Comparison of ENCODE assay signal across 22 cellular contexts in the genomic region with DNA sequence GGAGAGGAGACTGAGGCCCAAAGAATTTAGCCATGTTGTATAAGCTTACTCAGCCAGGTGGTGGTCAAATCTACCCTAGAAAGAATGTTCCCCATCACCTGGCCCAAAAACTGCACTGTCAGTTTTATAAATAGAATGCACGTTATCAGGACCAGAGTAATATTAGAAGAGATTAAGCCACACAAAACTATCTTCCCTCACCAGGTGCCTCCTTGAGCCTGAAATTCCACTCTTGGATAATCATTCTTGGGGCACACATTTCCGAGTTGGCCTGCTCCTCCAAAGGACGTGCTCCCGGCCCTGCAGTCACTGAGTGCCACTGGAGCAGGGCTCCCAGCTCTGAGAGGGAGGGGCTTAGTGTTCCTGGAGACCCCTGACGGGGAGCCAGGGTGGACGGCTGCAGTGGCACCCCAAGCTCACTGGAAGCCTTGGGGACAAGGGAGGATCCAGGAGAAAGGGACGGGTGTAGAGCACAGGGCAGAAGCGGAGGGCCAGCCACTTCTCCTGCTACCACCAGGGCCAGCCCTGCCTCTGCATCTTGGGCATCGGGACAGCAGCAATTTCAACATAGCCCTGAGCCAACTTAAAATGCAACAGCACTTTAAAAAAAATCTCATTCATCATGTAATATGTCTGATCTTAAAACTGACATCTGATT.
DNase-seq lines count a peak whose midpoint lies in the region; ATAC-seq and TF ChIP-seq lines count a peak whose summit lies in the region.
"Had no signal": no experiment of that assay in that cellular context is flagged by ENCODE, and none has a peak within 500 bp of the region (broad histone marks: within the 10 kb centered on the region; RNA-seq: fewer than 3 reads in every experiment).

No MANE protein-coding gene starts in this region.

- no peaks in the 10 kb centered on the region for H3K9me3 Mint-ChIP-seq in activated CD4-positive, alpha-beta T cell treated with anti-CD3 and anti-CD28 coated beads, Interleukin-2, amount 10 ng/mL, durations not matched to agents 24 days and 14 days
- peaks cover 0 to 5% (median 0%) of the 10 kb centered on the region in 5 experiments for H3K9me3 Mint-ChIP-seq in brain
- H3K9me3 Mint-ChIP-seq in neural progenitor cell: no peaks in the 10 kb centered on the region
- H3K9me3 Mint-ChIP-seq in mesothelial cell of epicardium: no peaks in the 10 kb centered on the region
- H3K9me3 Mint-ChIP-seq in CD4-positive, alpha-beta T cell: no peaks in the 10 kb centered on the region
- H3K9me3 Mint-ChIP-seq: H9 had no signal

- no peaks in the 10 kb centered on the region for H3K36me3 Mint-ChIP-seq in activated CD4-positive, alpha-beta T cell treated with anti-CD3 and anti-CD28 coated beads, Interleukin-2, amount 10 ng/mL, durations not matched to agents 24 days and 14 days (ENCODE audit: low read depth)
- no peaks in the 10 kb centered on the region for H3K36me3 Mint-ChIP-seq in brain
- H3K36me3 Mint-ChIP-seq in neural progenitor cell: no peaks in the 10 kb centered on the region
- no peaks in the 10 kb centered on the region for H3K36me3 Mint-ChIP-seq in mesothelial cell of epicardium
- no peaks in the 10 kb centered on the region for H3K36me3 Mint-ChIP-seq in CD4-positive, alpha-beta T cell (ENCODE audit: low read depth)
- H3K36me3 Mint-ChIP-seq: CD4-positive, alpha-beta memory T cell had no signal

- no peak overlapping the region for H3K4me3 Mint-ChIP-seq in activated CD4-positive, alpha-beta T cell treated with anti-CD3 and anti-CD28 coated beads, Interleukin-2, amount 10 ng/mL, durations not matched to agents 24 days and 14 days
- H3K4me3 Mint-ChIP-seq in brain (no peak overlapping the region), neural progenitor cell (no peak overlapping the region), mesothelial cell of epicardium (no peak overlapping the region)
- no peak overlapping the region for H3K4me3 Mint-ChIP-seq in CD4-positive, alpha-beta T cell
- H3K4me3 Mint-ChIP-seq: CD4-positive, alpha-beta memory T cell; H9 had no signal

- ATAC-seq in CD4-positive, alpha-beta T cell (ENCODE audit: poor library complexity): no peak

- H3K27me3 Mint-ChIP-seq in activated CD4-positive, alpha-beta T cell treated with anti-CD3 and anti-CD28 coated beads, Interleukin-2, amount 10 ng/mL, durations not matched to agents 24 days and 14 days: peaks cover 5% of the 10 kb centered on the region
- H3K27me3 Mint-ChIP-seq in brain (peaks cover 5% of the 10 kb centered on the region), neural progenitor cell (ENCODE audit: insufficient read depth, low read depth) (peaks cover 9% of the 10 kb centered on the region), mesothelial cell of epicardium (ENCODE audit: low read depth) (no peaks in the 10 kb centered on the region)
- peaks cover 5% of the 10 kb centered on the region for H3K27me3 Mint-ChIP-seq in CD4-positive, alpha-beta T cell

- H3K79me2 ChIP-seq in neural progenitor cell (ENCODE audit: low read depth): no peaks in the 10 kb centered on the region

- no peaks in the 10 kb centered on the region for H3K9me3 ChIP-seq in neural progenitor cell (ENCODE audit: low read depth)
- H3K9me3 ChIP-seq in CD4-positive, alpha-beta T cell (ENCODE audit: control insufficient read depth, low read length): no peaks in the 10 kb centered on the region
- H3K9me3 ChIP-seq: BE2C, SJCRH30 had no signal

- intact Hi-C loops in activated CD4-positive, alpha-beta T cell treated with anti-CD3 and anti-CD28 coated beads, Interleukin-2, amount 10 ng/mL, durations not matched to agents 24 days and 14 days (cut with micrococcal nuclease): no loop called here
- intact Hi-C loops in CD4-positive, alpha-beta T cell (cut with DNase I, micrococcal nuclease): no loop called here

- H3K4me1 ChIP-seq in neural progenitor cell: peaks cover 9% of the 10 kb centered on the region
- H3K4me1 ChIP-seq: BE2C, SJCRH30 had no signal

- peak; percentile 14 for DNase-seq in activated CD4-positive, alpha-beta T cell treated with anti-CD3 and anti-CD28 coated beads, Interleukin-2, amount 10 ng/mL, durations not matched to agents 24 days and 14 days
- DNase-seq in activated CD4-positive, alpha-beta T cell treated with anti-CD3 and anti-CD28 coated beads for 1 hour: no peak
- no peak for DNase-seq in neural progenitor cell (ENCODE audit: low spot score)
- peak in 9 of 49 donors; percentile 22 to 73 (median 38) for DNase-seq in substantia nigra (lab: John Stamatoyannopoulos, UW)
- no peak for DNase-seq in mesothelial cell of epicardium (ENCODE audit: low spot score in 2 of 2, unreplicated experiment in 2 of 2)
- DNase-seq in CD4-positive, alpha-beta T cell: no peak
- DNase-seq in NCI-H2029 treated with DMSO at 0.1 percent for 48 hours (lab: John Stamatoyannopoulos, UW): no peak
- DNase-seq: BE2C; Calu3; CD4-positive, alpha-beta memory T cell; DMS53; H9; IMR-90; Kasumi-1; NCI-H187 treated with DMSO at 0.1 percent for 48 hours; NCI-H446; NCI-H69; OCI-M1; RPMI8226 had no signal

- no peaks in the 10 kb centered on the region for H4K20me1 ChIP-seq in neural progenitor cell (ENCODE audit: low read depth)

- no peaks in the 10 kb centered on the region for H3K27me3 ChIP-seq in neural progenitor cell
- peaks cover 6% of the 10 kb centered on the region for H3K27me3 ChIP-seq in CD4-positive, alpha-beta T cell (ENCODE audit: control insufficient read depth, insufficient read depth, low read length)
- H3K27me3 ChIP-seq: BE2C, SJCRH30 had no signal

- no peaks in the 10 kb centered on the region for H3K36me3 ChIP-seq in neural progenitor cell
- H3K36me3 ChIP-seq: BE2C, SJCRH30 had no signal

- H3K27ac ChIP-seq in neural progenitor cell: no peak overlapping the region
- peak overlapping the region; percentile 98 for H3K27ac ChIP-seq in substantia nigra (ENCODE audit: low read depth, low read length, poor library complexity, severe bottlenecking)
- H3K27ac ChIP-seq in CD4-positive, alpha-beta T cell (ENCODE audit: low read depth, low read length): no peak overlapping the region
- H3K27ac ChIP-seq: 22Rv1, SJCRH30 had no signal

- CTCF ChIA-PET in CD4-positive, alpha-beta T cell (lab: Charles Lee): no interaction called here

- H3F3A ChIP-seq in neural progenitor cell (ENCODE audit: low read depth): no peaks in the 10 kb centered on the region

- peak overlapping the region; percentile 69 for H2AFZ ChIP-seq in neural progenitor cell (replicated peaks)

- POLR2A ChIA-PET in CD4-positive, alpha-beta T cell (lab: Charles Lee): no interaction called here

- no peak overlapping the region for H3K27ac Mint-ChIP-seq in activated CD4-positive, alpha-beta T cell treated with anti-CD3 and anti-CD28 coated beads, Interleukin-2, amount 10 ng/mL, durations not matched to agents 24 days and 14 days
- H3K27ac Mint-ChIP-seq in brain (peak overlapping the region; percentile 16 to 92 (median 73)), neural progenitor cell (peak overlapping the region; percentile 69), mesothelial cell of epicardium (no peak overlapping the region)
- no peak overlapping the region for H3K27ac Mint-ChIP-seq in CD4-positive, alpha-beta T cell
- H3K27ac Mint-ChIP-seq: CD4-positive, alpha-beta memory T cell; H9 had no signal

- H3K9ac ChIP-seq in neural progenitor cell: no peak overlapping the region

- no peak for TF ChIP-seq CTCF in brain (conservative IDR thresholded peaks at IDR 0.05)
- no peak for TF ChIP-seq CTCF in neural progenitor cell (IDR thresholded peaks at IDR 0.05)
- no peak for TF ChIP-seq CTCF in mesothelial cell of epicardium (IDR thresholded peaks at IDR 0.05; ENCODE audit: unreplicated experiment)
- no peak for TF ChIP-seq CTCF in CD4-positive, alpha-beta T cell (IDR thresholded peaks at IDR 0.05)

- H3K4me3 ChIP-seq in neural progenitor cell: no peak overlapping the region
- H3K4me3 ChIP-seq: SJCRH30 had no signal

- H3K4me1 Mint-ChIP-seq in activated CD4-positive, alpha-beta T cell treated with anti-CD3 and anti-CD28 coated beads, Interleukin-2, amount 10 ng/mL, durations not matched to agents 24 days and 14 days: no peaks in the 10 kb centered on the region
- H3K4me1 Mint-ChIP-seq in brain: peaks cover 49% of the 10 kb centered on the region
- peaks cover 25% of the 10 kb centered on the region for H3K4me1 Mint-ChIP-seq in neural progenitor cell
- no peaks in the 10 kb centered on the region for H3K4me1 Mint-ChIP-seq in mesothelial cell of epicardium
- no peaks in the 10 kb centered on the region for H3K4me1 Mint-ChIP-seq in CD4-positive, alpha-beta T cell (ENCODE audit: low read depth)

- no peak overlapping the region for H3K4me2 ChIP-seq in neural progenitor cell

Comparison
In these comparisons a context has a peak if more than half of its experiments do, and no peak if none do; other contexts are left out.
1. H3K27ac Mint-ChIP-seq: peak in brain (5 of 5) and neural progenitor cell (single experiment); none in activated CD4-positive, alpha-beta T cell treated with anti-CD3 and anti-CD28 coated beads, Interleukin-2, amount 10 ng/mL, durations not matched to agents 24 days and 14 days (single experiment), mesothelial cell of epicardium (single experiment) and CD4-positive, alpha-beta T cell (single experiment).